ENCODE assay signal across 1 cellular context in genomic region chr13:29006359-29006850, GRCh38.
TF ChIP-seq lines count a peak whose summit lies in the region.

No MANE protein-coding gene starts in this region.

TF ChIP-seq in GM23338, 12 proteins besides CTCF, POLR2A, EP300 and RAD21 (continued from another document):
- TF ChIP-seq ZNF462 (CRISPR knock-in tag; IDR thresholded peaks at IDR 0.05) (no peak), ZNF114 (CRISPR knock-in tag; IDR thresholded peaks at IDR 0.05) (no peak)
